ENCODE assay signal across 8 cellular contexts in the genomic region with DNA sequence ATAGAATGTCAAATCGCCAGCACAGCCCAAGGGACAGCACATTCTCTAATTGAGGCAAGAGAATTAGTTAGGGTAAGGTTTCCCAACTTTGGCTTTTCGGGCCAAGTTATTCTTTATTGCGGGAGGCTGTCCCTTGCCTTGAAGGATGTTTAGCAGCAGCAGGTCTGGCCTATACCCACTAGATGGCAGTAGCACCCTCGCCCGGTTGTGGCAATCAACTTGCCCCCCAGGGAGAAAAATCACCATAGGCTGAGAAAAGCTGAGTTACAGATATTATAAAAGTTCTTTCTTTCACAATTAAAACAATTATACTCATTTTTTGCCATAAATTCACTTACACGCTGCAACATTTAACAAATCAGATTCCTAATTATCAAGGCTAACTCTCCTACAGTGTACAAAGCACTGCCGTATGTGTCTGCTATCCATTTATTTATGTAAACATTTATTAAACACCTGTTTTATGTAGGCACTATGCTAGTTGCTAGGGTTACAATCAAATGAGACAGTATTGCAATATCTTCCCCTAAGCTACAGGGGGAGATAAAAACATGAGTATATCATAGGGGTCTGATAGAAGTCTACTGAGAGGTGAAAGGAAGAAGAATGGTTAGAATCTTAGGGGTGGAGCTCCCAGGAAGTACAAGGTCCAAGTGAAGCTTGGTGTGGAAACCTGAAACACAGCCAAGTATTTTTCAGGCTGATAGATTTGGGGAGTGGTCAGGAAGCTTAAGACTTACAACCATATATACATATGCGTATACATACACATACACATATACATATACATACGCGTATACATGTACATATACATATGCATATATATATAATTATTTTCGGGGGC.
DNase-seq lines count a peak whose midpoint lies in the region; ATAC-seq and TF ChIP-seq lines count a peak whose summit lies in the region.

No MANE protein-coding gene starts in this region.

- peaks cover 2% of the 10 kb centered on the region for H3K4me1 Mint-ChIP-seq in T-helper 17 cell
- H3K4me1 Mint-ChIP-seq in stimulated activated memory B cell treated with anti-CD40 and anti-IgM and Interleukin-4, amounts not matched to agents 10 μg/mL and 1 μg/mL and 100 μg/mL, for 72 hours: no peaks in the 10 kb centered on the region

- H3K79me2 ChIP-seq in SU-DHL-6 (ENCODE audit: insufficient read depth, low read length): no peaks in the 10 kb centered on the region

- H3K27me3 ChIP-seq in SU-DHL-6 (ENCODE audit: low read length): no peaks in the 10 kb centered on the region

- H3F3A ChIP-seq in SU-DHL-6 (ENCODE audit: insufficient read depth): no peaks in the 10 kb centered on the region

- H3K4me3 ChIP-seq in SU-DHL-6 (ENCODE audit: insufficient read depth, low read length, poor library complexity, severe bottlenecking): no peak overlapping the region

- ATAC-seq in GM18498 (IDR thresholded peaks at IDR 0.05; ENCODE audit: unreplicated experiment) (peak; percentile 78), HG03103 (IDR thresholded peaks at IDR 0.05; ENCODE audit: low read depth, unreplicated experiment) (peak; percentile 55), T-helper 17 cell (no peak)
- ATAC-seq in stimulated activated memory B cell treated with anti-CD40 and anti-IgM and Interleukin-4, amounts not matched to agents 10 μg/mL and 1 μg/mL and 100 μg/mL, for 72 hours: no peak

- peaks cover 3% of the 10 kb centered on the region for H3K9me3 Mint-ChIP-seq in stimulated activated memory B cell treated with anti-CD40 and anti-IgM and Interleukin-4, amounts not matched to agents 10 μg/mL and 1 μg/mL and 100 μg/mL, for 72 hours

- H3K4me2 ChIP-seq in SU-DHL-6 (ENCODE audit: low read depth, low read length, poor library complexity, severe bottlenecking): no peak overlapping the region

- no peak overlapping the region for H3K4me3 Mint-ChIP-seq in T-helper 17 cell
- H3K4me3 Mint-ChIP-seq in stimulated activated memory B cell treated with anti-CD40 and anti-IgM and Interleukin-4, amounts not matched to agents 10 μg/mL and 1 μg/mL and 100 μg/mL, for 72 hours: no peak overlapping the region

- H3K36me3 Mint-ChIP-seq in T-helper 17 cell (ENCODE audit: low read depth): no peaks in the 10 kb centered on the region
- H3K36me3 Mint-ChIP-seq in stimulated activated memory B cell treated with anti-CD40 and anti-IgM and Interleukin-4, amounts not matched to agents 10 μg/mL and 1 μg/mL and 100 μg/mL, for 72 hours: no peaks in the 10 kb centered on the region

- no peak overlapping the region for H3K9ac ChIP-seq in SU-DHL-6 (ENCODE audit: low read length)

- no peak overlapping the region for H3K27ac ChIP-seq in SU-DHL-6 (ENCODE audit: low read depth, low read length)

- peak; percentile 82 for TF ChIP-seq CTCF in SU-DHL-6 (IDR thresholded peaks at IDR 0.05; ENCODE audit: insufficient read depth, low read length, poor library complexity, severe bottlenecking)

- no peaks in the 10 kb centered on the region for H3K9me2 ChIP-seq in SU-DHL-6 (replicated peaks; ENCODE audit: insufficient read depth, low read length)

- H2AFZ ChIP-seq in SU-DHL-6 (ENCODE audit: low read depth, low read length, severe bottlenecking): no peak overlapping the region

- DNase-seq in AML-193 (lab: John Stamatoyannopoulos, UW): peak; percentile 0 to 3
- peak; percentile 35 for DNase-seq in inferior parietal cortex (ENCODE audit: extremely low spot score)
- no peak for DNase-seq in T-helper 17 cell
- DNase-seq in activated naive CD4-positive, alpha-beta T cell treated with anti-CD3 and anti-CD28 coated beads, Interleukin-2, amount 50 U/mL, for 16 hours: no peak

- no peaks in the 10 kb centered on the region for H3K9me3 ChIP-seq in SU-DHL-6 (ENCODE audit: insufficient read depth, low read length)
- no peaks in the 10 kb centered on the region for H3K9me3 ChIP-seq in T-helper 17 cell (ENCODE audit: control insufficient read depth, low read length, poor library complexity, severe bottlenecking)

- H4K20me1 ChIP-seq in SU-DHL-6 (ENCODE audit: low read depth, low read length): no peaks in the 10 kb centered on the region

- no peak overlapping the region for H3K27ac Mint-ChIP-seq in T-helper 17 cell
- H3K27ac Mint-ChIP-seq in stimulated activated memory B cell treated with anti-CD40 and anti-IgM and Interleukin-4, amounts not matched to agents 10 μg/mL and 1 μg/mL and 100 μg/mL, for 72 hours: no peak overlapping the region

- no peaks in the 10 kb centered on the region for H3K36me3 ChIP-seq in SU-DHL-6 (ENCODE audit: low read length)

- no peaks in the 10 kb centered on the region for H3K27me3 Mint-ChIP-seq in T-helper 17 cell
- no peaks in the 10 kb centered on the region for H3K27me3 Mint-ChIP-seq in stimulated activated memory B cell treated with anti-CD40 and anti-IgM and Interleukin-4, amounts not matched to agents 10 μg/mL and 1 μg/mL and 100 μg/mL, for 72 hours

Comparison
In these comparisons a context has a peak if more than half of its experiments do, and no peak if none do; other contexts are left out.
1. DNase-seq: peak in AML-193 (2 of 2) and inferior parietal cortex (single experiment); none in T-helper 17 cell (0 of 3) and activated naive CD4-positive, alpha-beta T cell treated with anti-CD3 and anti-CD28 coated beads, Interleukin-2, amount 50 U/mL, for 16 hours (single experiment).
2. ATAC-seq: peak in GM18498 (single experiment) and HG03103 (single experiment); none in T-helper 17 cell (single experiment) and stimulated activated memory B cell treated with anti-CD40 and anti-IgM and Interleukin-4, amounts not matched to agents 10 μg/mL and 1 μg/mL and 100 μg/mL, for 72 hours (single experiment).